11 cellular contexts compared by ENCODE assay signal in genomic region chr1:145782166-145783099, GRCh38. TPM values are rescaled to one million over a fixed set of nuclear protein-coding genes. Genes with fewer than 3 reads are reported as not detected.
DNase-seq lines count a peak whose midpoint lies in the region; ATAC-seq and TF ChIP-seq lines count a peak whose summit lies in the region.
"Had no signal": no experiment of that assay in that cellular context is flagged by ENCODE, and none has a peak within 500 bp of the region (broad histone marks: within the 10 kb centered on the region; RNA-seq: fewer than 3 reads in every experiment).

No MANE protein-coding gene starts in this region.

- TF ChIP-seq CTCF in GM23338 (conservative IDR thresholded peaks at IDR 0.05; ENCODE audit: low read depth in 2 of 2) (no peak), fibroblast of the aortic adventitia (IDR thresholded peaks at IDR 0.05; ENCODE audit: insufficient read depth, low read length) (no peak)

- DNase-seq in GM23338 (ENCODE audit: low spot score) (no peak), SW480 (ENCODE audit: low spot score) (peak; percentile 29), fibroblast of the aortic adventitia (ENCODE audit: low read depth) (peak; percentile 94), skeletal muscle cell (ENCODE audit: low read depth) (peak; percentile 76), epidermal melanocyte (ENCODE audit: insufficient read length, low spot score) (no peak), GOT3 (lab: John Stamatoyannopoulos, UW) (no peak)
- DNase-seq: activated naive CD4-positive, alpha-beta T cell treated with anti-CD3 and anti-CD28 coated beads for 36 hours; naive B cell; stimulated activated naive B cell treated with anti-CD40 and anti-IgM and Interleukin-4, amounts not matched to agents 10 μg/mL and 1 μg/mL and 100 μg/mL, for 72 hours had no signal

- H3K4me2 ChIP-seq in GM23338, result no peak overlapping the region

- no peak overlapping the region for H3K27ac ChIP-seq in GM23338 (ENCODE audit: low read depth)

- H3F3A ChIP-seq in GM23338 (replicated peaks; ENCODE audit: low read depth), result no peaks in the 10 kb centered on the region

- H3K4me3 Mint-ChIP-seq in GM23338, result no peak overlapping the region
- H3K4me3 Mint-ChIP-seq: activated naive CD4-positive, alpha-beta T cell treated with anti-CD3 and anti-CD28 coated beads for 36 hours; stimulated activated naive B cell treated with anti-CD40 and anti-IgM and Interleukin-4, amounts not matched to agents 10 μg/mL and 1 μg/mL and 100 μg/mL, for 72 hours had no signal

- H2AFZ ChIP-seq in GM23338, result no peak overlapping the region

- H3K4me1 ChIP-seq in GM23338 (ENCODE audit: insufficient read depth), result no peaks in the 10 kb centered on the region

- no peaks in the 10 kb centered on the region for H3K79me2 ChIP-seq in GM23338 (replicated peaks; ENCODE audit: insufficient read depth)

- no peaks in the 10 kb centered on the region for H3K36me3 ChIP-seq in GM23338 (ENCODE audit: insufficient read depth)

- H3K4me1 Mint-ChIP-seq in GM23338, result no peaks in the 10 kb centered on the region

- H3K9me2 ChIP-seq in GM23338 (ENCODE audit: insufficient read depth), result no peaks in the 10 kb centered on the region

- no peaks in the 10 kb centered on the region for H3K36me3 Mint-ChIP-seq in GM23338 (ENCODE audit: low read depth)

- H3K27ac Mint-ChIP-seq in GM23338, result peak overlapping the region; percentile 45
- H3K27ac Mint-ChIP-seq: activated naive CD4-positive, alpha-beta T cell treated with anti-CD3 and anti-CD28 coated beads for 36 hours; stimulated activated naive B cell treated with anti-CD40 and anti-IgM and Interleukin-4, amounts not matched to agents 10 μg/mL and 1 μg/mL and 100 μg/mL, for 72 hours had no signal

- H3K27me3 ChIP-seq in GM23338 (ENCODE audit: insufficient read depth), result no peaks in the 10 kb centered on the region

- no peak for ATAC-seq in GM23338
- no peak for ATAC-seq in GM19467 (IDR thresholded peaks at IDR 0.05; ENCODE audit: unreplicated experiment)
- ATAC-seq in GM19452 (IDR thresholded peaks at IDR 0.05; ENCODE audit: unreplicated experiment), result no peak
- ATAC-seq: stimulated activated naive B cell treated with anti-CD40 and anti-IgM and Interleukin-4, amounts not matched to agents 10 μg/mL and 1 μg/mL and 100 μg/mL, for 72 hours had no signal

- H3K4me3 ChIP-seq in GM23338, result no peak overlapping the region
- no peak overlapping the region for H3K4me3 ChIP-seq in fibroblast of the aortic adventitia (ENCODE audit: low read depth, low read length)
- H3K4me3 ChIP-seq in skeletal muscle cell (ENCODE audit: low read depth, low read length), result no peak overlapping the region

- H3K9me3 Mint-ChIP-seq in GM23338, result no peaks in the 10 kb centered on the region
- H3K9me3 Mint-ChIP-seq: activated naive CD4-positive, alpha-beta T cell treated with anti-CD3 and anti-CD28 coated beads for 36 hours; naive B cell; stimulated activated naive B cell treated with anti-CD40 and anti-IgM and Interleukin-4, amounts not matched to agents 10 μg/mL and 1 μg/mL and 100 μg/mL, for 72 hours had no signal

- no peaks in the 10 kb centered on the region for H4K20me1 ChIP-seq in GM23338 (replicated peaks; ENCODE audit: insufficient read depth)

- peaks cover 2% of the 10 kb centered on the region for H3K27me3 Mint-ChIP-seq in GM23338 (ENCODE audit: insufficient read depth, low read depth, poor library complexity)
- H3K27me3 Mint-ChIP-seq: naive B cell; stimulated activated naive B cell treated with anti-CD40 and anti-IgM and Interleukin-4, amounts not matched to agents 10 μg/mL and 1 μg/mL and 100 μg/mL, for 72 hours had no signal

TF ChIP-seq in GM23338, 12 proteins besides CTCF, POLR2A, EP300 and RAD21 (continues in another document):
- TF ChIP-seq EZH2phosphoT487 (IDR thresholded peaks at IDR 0.05; ENCODE audit: unreplicated experiment) (no peak), ZNF462 (CRISPR knock-in tag; IDR thresholded peaks at IDR 0.05) (no peak), REST (IDR thresholded peaks at IDR 0.05; ENCODE audit: unreplicated experiment) (no peak)

RNA-seq across cellular contexts. Expression of gene RNF115, which starts 41.5 kb away (rescaled TPM):
- total RNA-seq in GM23338 (2014; rRNA removed; shearing (Covaris generic)), result 10.5 and 10.6 TPM in 2 replicates
- polyA plus RNA-seq in GM23338 (2016; fragmentation: Nextera tagmentation; extraction: Ambion mirVana), result 10.8 and 10.9 TPM in 2 replicates
- 17.3 and 33.5 TPM in 2 replicates for total RNA-seq in fibroblast of the aortic adventitia (ENCODE audit: low replicate concordance)

RNA-seq across cellular contexts. Expression of gene POLR3C, which starts 41.6 kb away (rescaled TPM):
- 15.7 and 23.9 TPM in 2 replicates for total RNA-seq in GM23338 (2014; rRNA removed; shearing (Covaris generic))
- polyA plus RNA-seq in GM23338 (2016; fragmentation: Nextera tagmentation; extraction: Ambion mirVana), result 11.6 and 15.1 TPM in 2 replicates
- 58.6 and 163 TPM in 2 replicates for total RNA-seq in fibroblast of the aortic adventitia (ENCODE audit: low replicate concordance)

Comparison
In these comparisons a context has a peak if more than half of its experiments do, and no peak if none do; other contexts are left out.
1. DNase-seq: peak in SW480 (single experiment), fibroblast of the aortic adventitia (single experiment) and skeletal muscle cell (single experiment); none in GM23338 (single experiment), epidermal melanocyte (single experiment) and GOT3 (single experiment).